18 cellular contexts compared by ENCODE assay signal in the genomic region with DNA sequence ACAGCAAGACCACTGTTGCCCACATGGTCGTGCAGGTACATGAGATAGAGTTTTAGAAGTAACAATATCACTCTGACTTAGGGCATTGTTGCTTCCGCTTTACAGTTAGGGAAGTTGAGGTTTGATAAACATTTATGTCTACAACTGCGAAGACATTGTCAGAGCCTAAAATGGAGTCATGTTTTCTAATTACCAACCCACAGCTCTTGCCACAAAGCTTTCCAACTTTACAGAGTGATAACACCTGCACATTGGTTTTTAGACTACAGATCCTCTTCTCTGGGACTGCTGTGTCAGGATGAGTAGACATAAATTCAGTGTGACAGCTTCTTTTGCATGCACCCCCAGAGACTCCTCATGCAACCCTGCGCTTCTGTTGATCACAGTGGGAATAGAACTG.
DNase-seq lines count a peak whose midpoint lies in the region; ATAC-seq and TF ChIP-seq lines count a peak whose summit lies in the region.
"Had no signal": no experiment of that assay in that cellular context is flagged by ENCODE, and none has a peak within 500 bp of the region (broad histone marks: within the 10 kb centered on the region; RNA-seq: fewer than 3 reads in every experiment).

No MANE protein-coding gene starts in this region.

- no peak for ATAC-seq in HG03457 (IDR thresholded peaks at IDR 0.05; ENCODE audit: unreplicated experiment)
- no peak for ATAC-seq in CD8-positive, alpha-beta T cell

- TF ChIP-seq CTCF in NB4 (IDR thresholded peaks at IDR 0.05; ENCODE audit: low read depth, low read length): no peak
- TF ChIP-seq CTCF in sigmoid colon (IDR thresholded peaks at IDR 0.05): no peak
- TF ChIP-seq CTCF in CD8-positive, alpha-beta T cell (IDR thresholded peaks at IDR 0.05): no peak

- peak; percentile 55 for DNase-seq in CD1c-positive myeloid dendritic cell (ENCODE audit: extremely low spot score)
- peak; percentile 40 for DNase-seq in NB4 (ENCODE audit: low read depth)
- no peak for DNase-seq in sigmoid colon
- DNase-seq in NCI-H345 treated with DMSO at 0.1 percent for 48 hours (lab: John Stamatoyannopoulos, UW; ENCODE audit: unreplicated experiment): no peak
- no peak for DNase-seq in NCI-H2171 (lab: John Stamatoyannopoulos, UW)
- no peak for DNase-seq in CD8-positive, alpha-beta T cell
- DNase-seq: activated CD8-positive, alpha-beta memory T cell treated with anti-CD3 and anti-CD28 coated beads for 24 hours; activated naive CD4-positive, alpha-beta T cell treated with Interleukin-2 at 50 U/mL for 16 hours; DND-41; H9; NCI-H1092 treated with DMSO at 0.1 percent for 48 hours; NCI-H446 treated with DMSO at 0.1 percent for 48 hours; SHP77 treated with DMSO at 0.1 percent for 48 hours; stimulated activated CD4-positive, alpha-beta T cell treated with anti-CD3 and anti-CD28 coated beads, Interleukin-1b, Interleukin-23, amount 100 ng/mL, for 48 hours had no signal

- POLR2A ChIA-PET in CD8-positive, alpha-beta T cell (lab: Charles Lee): interaction anchor here (0.6 kb wide), 1 partner anchor 87 kb away, joined by 3 read pairs; no protein-coding TSS in a partner anchor

- TF ChIP-seq POLR2A in NB4 (IDR thresholded peaks at IDR 0.05; ENCODE audit: extremely low read depth, insufficient read length): no peak
- no peak for TF ChIP-seq POLR2A in sigmoid colon (IDR thresholded peaks at IDR 0.05)

- CTCF ChIA-PET in CD8-positive, alpha-beta T cell (lab: Charles Lee): no interaction called here

- no peak overlapping the region for H3K4me3 ChIP-seq in NB4 (ENCODE audit: low read depth, low read length)
- H3K4me3 ChIP-seq in sigmoid colon: no peak overlapping the region
- no peak overlapping the region for H3K4me3 ChIP-seq in CD8-positive, alpha-beta T cell (ENCODE audit: low read depth, low read length)
- H3K4me3 ChIP-seq: lung had no signal

- H3K36me3 ChIP-seq in sigmoid colon: peaks cover 4 to 50% (median 12%) of the 10 kb centered on the region in 4 donors
- H3K36me3 ChIP-seq in CD8-positive, alpha-beta T cell (ENCODE audit: insufficient read depth, low read length): no peaks in the 10 kb centered on the region

- no peaks in the 10 kb centered on the region for H3K27me3 ChIP-seq in sigmoid colon
- no peaks in the 10 kb centered on the region for H3K27me3 ChIP-seq in CD8-positive, alpha-beta T cell (ENCODE audit: insufficient read depth, low read length)

- intact Hi-C loops in dendritic cell treated with granulocyte-macrophage colony-stimulating factor and Interleukin-4, amounts not matched to agents 40 ng/mL and 50 ng/mL, for 4 days (cut with micrococcal nuclease): no loop called here
- intact Hi-C loops in sigmoid colon (cut with DNase I): no loop called here
- intact Hi-C loops in CD8-positive, alpha-beta T cell (cut with DNase I, micrococcal nuclease): no loop called here

- TF ChIP-seq EP300 in sigmoid colon (IDR thresholded peaks at IDR 0.05): no peak

- H3K4me3 Mint-ChIP-seq in dendritic cell treated with granulocyte-macrophage colony-stimulating factor and Interleukin-4, amounts not matched to agents 40 ng/mL and 50 ng/mL, for 4 days: no peak overlapping the region
- H3K4me3 Mint-ChIP-seq in CD8-positive, alpha-beta T cell: no peak overlapping the region
- H3K4me3 Mint-ChIP-seq: B cell, H9 had no signal

- peaks cover 0 to 5% (median 2%) of the 10 kb centered on the region in 4 donors for H3K9me3 ChIP-seq in sigmoid colon
- no peaks in the 10 kb centered on the region for H3K9me3 ChIP-seq in CD8-positive, alpha-beta T cell (ENCODE audit: low read length)

- peaks cover 28% of the 10 kb centered on the region for H3K4me1 Mint-ChIP-seq in dendritic cell treated with granulocyte-macrophage colony-stimulating factor and Interleukin-4, amounts not matched to agents 40 ng/mL and 50 ng/mL, for 4 days (ENCODE audit: low read depth)
- H3K4me1 Mint-ChIP-seq in CD8-positive, alpha-beta T cell (ENCODE audit: low read depth): no peaks in the 10 kb centered on the region

- no peaks in the 10 kb centered on the region for H3K27me3 Mint-ChIP-seq in dendritic cell treated with granulocyte-macrophage colony-stimulating factor and Interleukin-4, amounts not matched to agents 40 ng/mL and 50 ng/mL, for 4 days
- H3K27me3 Mint-ChIP-seq in CD8-positive, alpha-beta T cell (ENCODE audit: low read depth): no peaks in the 10 kb centered on the region
- H3K27me3 Mint-ChIP-seq: B cell had no signal

- peak overlapping the region; percentile 80 for H3K27ac Mint-ChIP-seq in dendritic cell treated with granulocyte-macrophage colony-stimulating factor and Interleukin-4, amounts not matched to agents 40 ng/mL and 50 ng/mL, for 4 days
- H3K27ac Mint-ChIP-seq in CD8-positive, alpha-beta T cell: no peak overlapping the region
- H3K27ac Mint-ChIP-seq: B cell had no signal

- WGBS in sigmoid colon, 2 donors: 45 to 73% methylated on average over 4 of the region's 4 CpGs

- peaks cover 0 to 72% (median 56%) of the 10 kb centered on the region in 4 donors for H3K4me1 ChIP-seq in sigmoid colon
- no peaks in the 10 kb centered on the region for H3K4me1 ChIP-seq in CD8-positive, alpha-beta T cell (ENCODE audit: insufficient read depth, low read length)

- peak overlapping the region; percentile 63 to 87 (median 71) for H3K27ac ChIP-seq in sigmoid colon
- no peak overlapping the region for H3K27ac ChIP-seq in CD8-positive, alpha-beta T cell (ENCODE audit: low read depth, low read length)

- H3K36me3 Mint-ChIP-seq in dendritic cell treated with granulocyte-macrophage colony-stimulating factor and Interleukin-4, amounts not matched to agents 40 ng/mL and 50 ng/mL, for 4 days (ENCODE audit: low read depth): peaks cover 64% of the 10 kb centered on the region
- peaks cover 26% of the 10 kb centered on the region for H3K36me3 Mint-ChIP-seq in CD8-positive, alpha-beta T cell

- peaks cover 44% of the 10 kb centered on the region for H3K9me3 Mint-ChIP-seq in dendritic cell treated with granulocyte-macrophage colony-stimulating factor and Interleukin-4, amounts not matched to agents 40 ng/mL and 50 ng/mL, for 4 days
- H3K9me3 Mint-ChIP-seq in CD8-positive, alpha-beta T cell: peaks cover 30% of the 10 kb centered on the region

Comparison
In these comparisons a context has a peak if more than half of its experiments do, and no peak if none do; other contexts are left out.
1. DNase-seq: peak in CD1c-positive myeloid dendritic cell (single experiment) and NB4 (single experiment); none in sigmoid colon (single experiment), NCI-H345 treated with DMSO at 0.1 percent for 48 hours (single experiment), NCI-H2171 (single experiment) and CD8-positive, alpha-beta T cell (0 of 7).